ENCODE assay signal across 13 cellular contexts in genomic region chr21:45573452-45574035, GRCh38. TPM values are rescaled to one million over a fixed set of nuclear protein-coding genes. Genes with fewer than 3 reads are reported as not detected.
A peak's percentile ranks its signal among the peaks of the same experiment; 100 is the strongest.
DNase-seq lines count a peak whose midpoint lies in the region; ATAC-seq and TF ChIP-seq lines count a peak whose summit lies in the region.
"Had no signal": no experiment of that assay in that cellular context is flagged by ENCODE, and none has a peak within 500 bp of the region (broad histone marks: within the 10 kb centered on the region; RNA-seq: fewer than 3 reads in every experiment).

No MANE protein-coding gene starts in this region.

- no peaks in the 10 kb centered on the region for H4K20me1 ChIP-seq in DND-41 (ENCODE audit: insufficient read depth, low read length)

- no peak overlapping the region for H2AFZ ChIP-seq in DND-41 (ENCODE audit: low read depth, low read length)

- H3K9me3 ChIP-seq in DND-41 (ENCODE audit: insufficient read depth, low read length, severe bottlenecking), result no peaks in the 10 kb centered on the region
- no peaks in the 10 kb centered on the region for H3K9me3 ChIP-seq in adipocyte (ENCODE audit: control insufficient read depth, low read length)
- H3K9me3 ChIP-seq: Caco-2, colonic mucosa had no signal

- peak; percentile 37; the same call in 1 of the 3 replicates for ATAC-seq in DND-41 (ENCODE audit: insufficient read depth, low read depth)

- H3K4me1 Mint-ChIP-seq in progenitor cell of endocrine pancreas (ENCODE audit: low read depth), result peaks cover 3% of the 10 kb centered on the region

- no peaks in the 10 kb centered on the region for H3K79me2 ChIP-seq in DND-41 (ENCODE audit: insufficient read depth, low read length)

- no peak overlapping the region for H3K4me3 Mint-ChIP-seq in progenitor cell of endocrine pancreas (ENCODE audit: low read depth)

- H3K36me3 ChIP-seq in DND-41 (ENCODE audit: insufficient read depth, low read length), result no peaks in the 10 kb centered on the region
- H3K36me3 ChIP-seq in adipocyte (ENCODE audit: control insufficient read depth, insufficient read depth, low read length, severe bottlenecking), result no peaks in the 10 kb centered on the region
- no peaks in the 10 kb centered on the region for H3K36me3 ChIP-seq in rectal smooth muscle tissue (ENCODE audit: control insufficient read depth, insufficient read depth, low read length)
- H3K36me3 ChIP-seq: colonic mucosa had no signal

- H3K36me3 Mint-ChIP-seq in progenitor cell of endocrine pancreas (ENCODE audit: insufficient read depth), result no peaks in the 10 kb centered on the region

- H3K4me3 ChIP-seq in DND-41 (ENCODE audit: low read depth in 1 of 2, low read length in 2 of 2), result no peak overlapping the region
- H3K4me3 ChIP-seq in adipocyte (ENCODE audit: low read length), result no peak overlapping the region
- no peak overlapping the region for H3K4me3 ChIP-seq in rectal smooth muscle tissue (ENCODE audit: low read length)
- H3K4me3 ChIP-seq: colonic mucosa had no signal

- no peak for DNase-seq in DND-41
- peak; percentile 13 for DNase-seq in adipocyte (ENCODE audit: low read depth)
- DNase-seq in fibroblast of peridontal ligament (ENCODE audit: extremely low read depth), result peak; percentile 33
- no peak for DNase-seq in Ammon's horn (ENCODE audit: low spot score)
- DNase-seq in NCI-H2227 (lab: John Stamatoyannopoulos, UW; ENCODE audit: unreplicated experiment), result no peak
- no peak for DNase-seq in progenitor cell of endocrine pancreas (ENCODE audit: low spot score, unreplicated experiment)
- DNase-seq in NCI-H526 (lab: John Stamatoyannopoulos, UW), result no peak
- DNase-seq: activated CD4-positive, alpha-beta T cell treated with anti-CD3 and anti-CD28 coated beads, Interleukin-2, amount 50 U/mL, for 4 hours; colonic mucosa; NCI-H1436 treated with DMSO at 0.1 percent for 48 hours had no signal

- H3K4me1 ChIP-seq in DND-41 (ENCODE audit: insufficient read depth, low read length) (no peaks in the 10 kb centered on the region), adipocyte (ENCODE audit: control insufficient read depth, insufficient read depth, low read length) (peaks cover 6% of the 10 kb centered on the region), rectal smooth muscle tissue (ENCODE audit: control insufficient read depth, insufficient read depth, low read length) (peaks cover 19% of the 10 kb centered on the region)
- H3K4me1 ChIP-seq: Caco-2, colonic mucosa had no signal

- H3K4me2 ChIP-seq in DND-41 (ENCODE audit: insufficient read depth, low read length), result no peak overlapping the region

- peaks cover 27% of the 10 kb centered on the region for H3K27me3 Mint-ChIP-seq in progenitor cell of endocrine pancreas

- no peak overlapping the region for H3K9ac ChIP-seq in DND-41 (ENCODE audit: low read depth, low read length)
- H3K9ac ChIP-seq in adipocyte (ENCODE audit: low read length), result no peak overlapping the region
- H3K9ac ChIP-seq in rectal smooth muscle tissue (ENCODE audit: low read length), result no peak overlapping the region

- no peak for TF ChIP-seq CTCF in DND-41 (IDR thresholded peaks at IDR 0.05; ENCODE audit: borderline replicate concordance, extremely low read depth, low read length, poor library complexity, severe bottlenecking)
- no peak for TF ChIP-seq CTCF in progenitor cell of endocrine pancreas (IDR thresholded peaks at IDR 0.05; ENCODE audit: unreplicated experiment)

- no peak overlapping the region for H3K27ac ChIP-seq in DND-41 (ENCODE audit: low read length)
- peak overlapping the region; percentile 46 for H3K27ac ChIP-seq in rectal smooth muscle tissue (ENCODE audit: low read depth, low read length)
- H3K27ac ChIP-seq: colonic mucosa, epithelial cell of prostate had no signal

- H3K27me3 ChIP-seq in DND-41 (ENCODE audit: insufficient read depth, low read length, poor library complexity), result no peaks in the 10 kb centered on the region
- peaks cover 56% of the 10 kb centered on the region for H3K27me3 ChIP-seq in adipocyte (replicated peaks; ENCODE audit: control insufficient read depth, insufficient read depth, low read length)
- H3K27me3 ChIP-seq in rectal smooth muscle tissue (ENCODE audit: control insufficient read depth, insufficient read depth, low read length), result no peaks in the 10 kb centered on the region
- H3K27me3 ChIP-seq: colonic mucosa had no signal

- no peaks in the 10 kb centered on the region for H3K9me3 Mint-ChIP-seq in progenitor cell of endocrine pancreas (ENCODE audit: low read depth)

- no peak overlapping the region for H3K27ac Mint-ChIP-seq in progenitor cell of endocrine pancreas

RNA-seq across cellular contexts. Expression of gene SLC19A1, which starts 31.3 kb away (rescaled TPM):
- total RNA-seq in progenitor cell of endocrine pancreas, result 25.6 and 28.5 TPM in 2 replicates

Comparison
In these comparisons a context has a peak if more than half of its experiments do, and no peak if none do; other contexts are left out.
1. DNase-seq: peak in adipocyte (single experiment) and fibroblast of peridontal ligament (single experiment); none in DND-41 (single experiment), Ammon's horn (single experiment), NCI-H2227 (single experiment), progenitor cell of endocrine pancreas (single experiment) and NCI-H526 (0 of 2).